ENCODE assay signal across 8 cellular contexts in the genomic region with DNA sequence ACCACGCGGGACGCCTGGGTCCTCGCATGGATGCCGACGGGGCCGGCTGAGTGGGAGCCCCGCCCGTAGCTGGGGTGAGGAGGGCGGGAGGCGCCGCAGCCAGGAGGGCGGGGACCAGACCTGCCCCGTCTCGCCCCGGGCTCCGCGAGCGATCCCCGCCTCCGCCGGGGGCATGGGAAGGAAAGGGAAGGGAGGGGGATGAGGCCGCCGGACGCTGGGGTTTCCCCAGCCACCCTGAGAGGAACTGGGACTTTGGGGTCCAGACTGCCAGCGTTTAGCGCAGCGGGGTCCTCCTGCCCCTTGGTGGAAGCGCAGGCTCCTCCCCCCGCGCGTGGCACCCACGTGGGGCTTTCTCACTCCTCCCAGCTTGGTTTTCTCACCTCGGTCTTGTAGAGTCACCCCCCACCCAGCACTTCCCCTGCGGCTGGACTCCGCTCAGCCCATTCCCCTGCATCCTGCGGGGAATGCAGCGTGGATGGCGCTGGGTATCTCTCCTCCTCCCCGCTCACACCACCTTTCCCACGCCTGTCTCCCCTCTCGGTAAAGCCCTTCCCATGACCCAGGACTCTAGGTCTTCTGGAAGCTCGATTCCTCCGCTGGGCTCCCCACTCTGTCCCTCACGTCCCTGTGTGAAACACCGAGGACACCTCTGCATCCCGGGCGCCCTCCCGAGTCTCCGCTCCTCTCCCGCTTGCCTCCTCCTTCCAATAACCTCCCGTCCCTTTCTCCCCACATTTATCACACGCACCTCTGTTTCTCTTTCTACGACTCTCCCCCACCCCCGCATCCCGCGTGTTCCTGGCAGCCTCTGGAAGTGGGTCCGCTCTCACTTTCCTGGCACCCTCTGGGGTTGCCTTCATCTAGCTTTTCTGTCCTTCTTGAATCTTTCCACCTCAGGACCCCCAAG. TPM values are rescaled to one million over a fixed set of nuclear protein-coding genes. Genes with fewer than 3 reads are reported as not detected.
DNase-seq lines count a peak whose midpoint lies in the region; ATAC-seq, FAIRE-seq and TF ChIP-seq lines count a peak whose summit lies in the region.

No MANE protein-coding gene starts in this region.

- H3K27ac Mint-ChIP-seq in central memory CD8-positive, alpha-beta T cell (ENCODE audit: low read depth) = peak overlapping the region; percentile 97

- H3K9me3 Mint-ChIP-seq in central memory CD8-positive, alpha-beta T cell = no peaks in the 10 kb centered on the region

- H3K9me3 ChIP-seq in BLaER1 (no peaks in the 10 kb centered on the region), HepG2 (ENCODE audit: low read length) (no peaks in the 10 kb centered on the region)

- no peaks in the 10 kb centered on the region for H3K27me3 Mint-ChIP-seq in central memory CD8-positive, alpha-beta T cell

- H3K9ac ChIP-seq in BLaER1 (peak overlapping the region; percentile 84), HepG2 (ENCODE audit: insufficient read depth, low read depth, low read length) (peak overlapping the region; percentile 82)

- 7% methylated on average over 38 of the region's 58 CpGs for WGBS in HepG2 (ENCODE audit: low lambda C conversion rate)

- TSS peak; percentile 36 for BruUV-seq in HepG2 (replicated peaks; lab: Mats Ljungman, UMichigan)

- TF ChIP-seq EP300 in Ishikawa (IDR thresholded peaks at IDR 0.05; ENCODE audit: borderline replicate concordance) (no peak; the same call in 1 of the 2 replicates), HepG2 (IDR thresholded peaks at IDR 0.05; ENCODE audit: low read depth in 2 of 2, low read length in 2 of 2) (no peak), HepG2 (CRISPR knock-in tag; IDR thresholded peaks at IDR 0.05; ENCODE audit: borderline replicate concordance) (no peak)

- POLR2A ChIA-PET in HepG2 (lab: Yijun Ruan, JAX) = interaction anchor here (1.0 to 3.1 kb wide), 11 partner anchors 12 to 125 kb away, joined by 3 to 73 read pairs (median 8); a partner anchor contains a TSS

- peak overlapping the region; percentile 96 for H3K4me3 Mint-ChIP-seq in central memory CD8-positive, alpha-beta T cell

- DNase-seq in activated CD4-positive, CD25-positive, alpha-beta regulatory T cell treated with anti-CD3 and anti-CD28 coated beads, Interleukin-2, amount 50 U/mL, for 72 hours = peak; percentile 82
- peak; percentile 81 to 92 for DNase-seq in central memory CD8-positive, alpha-beta T cell (ENCODE audit: low spot score in 2 of 2)
- DNase-seq in HepG2 (ENCODE audit: low spot score) (no peak), NCI-H1092 (lab: John Stamatoyannopoulos, UW) (no peak)
- peak; percentile 74 to 87 for DNase-seq in stimulated activated CD4-positive, alpha-beta T cell treated with anti-CD3 and anti-CD28 coated beads, Interleukin-4, amount 100 ng/mL, for 4 hours

- H3K4me1 ChIP-seq in BLaER1 (peaks cover 67% of the 10 kb centered on the region), HepG2 (ENCODE audit: insufficient read depth, low read length) (peaks cover 32% of the 10 kb centered on the region)

- H3K36me3 ChIP-seq in BLaER1 (peaks cover 18% of the 10 kb centered on the region), HepG2 (replicated peaks in 1 of 2; ENCODE audit: control insufficient read depth in 1 of 2, insufficient read depth in 2 of 2, low read length in 2 of 2) (peaks cover 6 to 11% of the 10 kb centered on the region in 2 experiments; a peak in 2 of 5 replicates)

- intact Hi-C loops in HepG2 (cut with micrococcal nuclease; ENCODE audit: unreplicated experiment) = loop anchor here (1.0 to 2.0 kb wide), 2 partner anchors 10 to 27 kb away; no protein-coding TSS in a partner anchor

- CTCF ChIA-PET in HepG2 (lab: Yijun Ruan, JAX; ENCODE audit: low intra/inter-chr PET ratio, low total read pairs) = interaction anchor here (1.4 kb wide), 1 partner anchor 43 kb away, joined by 6 read pairs; no protein-coding TSS in a partner anchor

- ATAC-seq in GM19372 (IDR thresholded peaks at IDR 0.05; ENCODE audit: low read depth, unreplicated experiment) (peak; percentile 29), HepG2 (peak; percentile 11; the same call in 2 of the 3 replicates)
- peak; percentile 59 for ATAC-seq in central memory CD8-positive, alpha-beta T cell (replicated peaks; ENCODE audit: extremely low read depth, poor library complexity, severe bottlenecking)

- no peak for TF ChIP-seq RAD21 in Ishikawa (IDR thresholded peaks at IDR 0.05; ENCODE audit: low read depth)
- TF ChIP-seq RAD21 in HepG2 (CRISPR knock-in tag; IDR thresholded peaks at IDR 0.05) = no peak

- H3K79me2 ChIP-seq in HepG2 (ENCODE audit: insufficient read depth, low read length) = peaks cover 29% of the 10 kb centered on the region

- no peak for TF ChIP-seq POLR2A in HepG2 (IDR thresholded peaks at IDR 0.05; ENCODE audit: insufficient read depth in 1 of 2, low read depth in 2 of 2, low read length in 2 of 2)

- peaks cover 64% of the 10 kb centered on the region for H3K4me1 Mint-ChIP-seq in central memory CD8-positive, alpha-beta T cell

- H3K4me3 ChIP-seq in BLaER1 (peak overlapping the region; percentile 81), HepG2 (replicated peaks in 1 of 3; ENCODE audit: insufficient read depth in 1 of 3, low read depth in 2 of 3, low read length in 3 of 3) (peak overlapping the region; percentile 90 to 95 (median 95))

- H2AFZ ChIP-seq in HepG2 (ENCODE audit: low read length) = no peak overlapping the region

- peaks cover 71% of the 10 kb centered on the region for H3K36me3 Mint-ChIP-seq in central memory CD8-positive, alpha-beta T cell (ENCODE audit: insufficient read depth)

- H3K27me3 ChIP-seq in BLaER1 = no peaks in the 10 kb centered on the region
- no peaks in the 10 kb centered on the region; a peak in 1 of 5 replicates for H3K27me3 ChIP-seq in HepG2 (ENCODE audit: control insufficient read depth in 1 of 2, insufficient read depth in 2 of 2, low read length in 2 of 2)

- H3K27ac ChIP-seq in BLaER1 (peak overlapping the region; percentile 85), HepG2 (ENCODE audit: extremely low read length, insufficient read depth, low read length) (no peak overlapping the region)

- peaks cover 51% of the 10 kb centered on the region for H4K20me1 ChIP-seq in BLaER1
- H4K20me1 ChIP-seq in HepG2 (ENCODE audit: insufficient read depth, low read length) = peaks cover 12% of the 10 kb centered on the region; the same call in 1 of the 2 replicates

- FAIRE-seq in HepG2 (lab: Jason Lieb, UNC) = no peak

- no peak for TF ChIP-seq CTCF in HepG2 (CRISPR knock-in tag; IDR thresholded peaks at IDR 0.05)

- H3K4me2 ChIP-seq in BLaER1 (peak overlapping the region; percentile 98), HepG2 (ENCODE audit: low read depth, low read length) (peak overlapping the region; percentile 80)

- in situ Hi-C loops in HepG2 (cut with HindIII; ENCODE audit: extremely low pct_ligation_motif_present, low pct_unique_long_range_greater_than_20kb) = loop anchor here (5.0 kb wide), 1 partner anchor 39 kb away; a partner anchor contains a TSS

RNA-seq across cellular contexts. Expression of a gene that starts 2.1 kb away (rescaled TPM):
- 2.7 and 4.1 TPM in 2 replicates for total RNA-seq in HepG2 (2016; rRNA removed; fragmentation: Illumina TruSeq; extraction: Trizol)
- total RNA-seq in HepG2 (2016; cell fraction: cytosol; rRNA removed; fragmentation: Illumina TruSeq; extraction: Trizol; ENCODE audit: low read depth) = 6.2 and 9.0 TPM in 2 replicates
- 2.2 and 3.6 TPM in 2 replicates for total RNA-seq in HepG2 (2016; cell fraction: insoluble cytoplasmic fraction; rRNA removed; fragmentation: Illumina TruSeq; extraction: Trizol)
- 12.7 and 14.7 TPM in 2 replicates for total RNA-seq in HepG2 (2016; cell fraction: membrane; rRNA removed; fragmentation: Illumina TruSeq; extraction: Trizol)
- 3.0 and 7.5 TPM in 2 replicates for total RNA-seq in HepG2 (2016; cell fraction: nucleus; rRNA removed; fragmentation: Illumina TruSeq; extraction: Trizol)
- polyA plus RNA-seq in HepG2 (2011; rRNA removed) = 5.4 and 6.2 TPM in 2 replicates
- polyA plus RNA-seq in HepG2 (2011; cell fraction: cytosol; rRNA removed) = 4.9 and 6.6 TPM in 2 replicates
- 24.0 and 30.3 TPM in 2 replicates for polyA plus RNA-seq in HepG2 (2011; cell fraction: nucleus; rRNA removed)
- 27.5 and 39.6 TPM in 2 replicates for polyA plus RNA-seq in HepG2 (2012)
- 35.9 and 36.5 TPM in 2 replicates for polyA plus RNA-seq in HepG2 (2016; cell fraction: cytosol; fragmentation: Illumina TruSeq; extraction: Trizol; ENCODE audit: low read depth)
- polyA plus RNA-seq in HepG2 (2016; cell fraction: insoluble cytoplasmic fraction; fragmentation: Illumina TruSeq; extraction: Trizol; ENCODE audit: low read depth) = 13.3 and 16.4 TPM in 2 replicates
- 49.5 and 52.5 TPM in 2 replicates for polyA plus RNA-seq in HepG2 (2016; cell fraction: membrane; fragmentation: Illumina TruSeq; extraction: Trizol; ENCODE audit: low read depth)
- 30.3 and 32.9 TPM in 2 replicates for polyA plus RNA-seq in HepG2 (2016; cell fraction: nucleus; fragmentation: Illumina TruSeq; extraction: Trizol; ENCODE audit: insufficient read depth, low read depth)
- polyA minus RNA-seq in HepG2 (2011; rRNA and poly(A)+ RNA removed; ENCODE audit: low replicate concordance) = 5.5 and 10.7 TPM in 2 replicates
- 17.6 and 20.2 TPM in 2 replicates for polyA minus RNA-seq in HepG2 (2011; cell fraction: cytosol; rRNA and poly(A)+ RNA removed)
- 6.1 and 7.5 TPM in 2 replicates for polyA minus RNA-seq in HepG2 (2011; cell fraction: nucleus; rRNA and poly(A)+ RNA removed)

RNA-seq across cellular contexts. Expression of a gene that starts 12.4 kb away (rescaled TPM):
- 4.4 and 5.3 TPM in 2 replicates for total RNA-seq in HepG2 (2016; rRNA removed; fragmentation: Illumina TruSeq; extraction: Trizol)
- total RNA-seq in HepG2 (2016; cell fraction: cytosol; rRNA removed; fragmentation: Illumina TruSeq; extraction: Trizol; ENCODE audit: low read depth) = 1.6 and 2.5 TPM in 2 replicates
- 4.5 and 4.8 TPM in 2 replicates for total RNA-seq in HepG2 (2016; cell fraction: insoluble cytoplasmic fraction; rRNA removed; fragmentation: Illumina TruSeq; extraction: Trizol)
- total RNA-seq in HepG2 (2016; cell fraction: membrane; rRNA removed; fragmentation: Illumina TruSeq; extraction: Trizol) = 3.0 and 4.0 TPM in 2 replicates
- 2.3 and 2.6 TPM in 2 replicates for total RNA-seq in HepG2 (2016; cell fraction: nucleus; rRNA removed; fragmentation: Illumina TruSeq; extraction: Trizol)
- 2.9 and 3.1 TPM in 2 replicates for polyA plus RNA-seq in HepG2 (2011; rRNA removed)
- polyA plus RNA-seq in HepG2 (2011; cell fraction: cytosol; rRNA removed) = 2.1 and 3.5 TPM in 2 replicates
- polyA plus RNA-seq in HepG2 (2011; cell fraction: nucleus; rRNA removed) = 2.3 and 2.4 TPM in 2 replicates
- 1.1 and 1.5 TPM in 2 replicates for polyA plus RNA-seq in HepG2 (2012)
- polyA plus RNA-seq in HepG2 (2016; cell fraction: cytosol; fragmentation: Illumina TruSeq; extraction: Trizol; ENCODE audit: low read depth) = 1.9 TPM in 2 replicates
- 3.4 and 4.7 TPM in 2 replicates for polyA plus RNA-seq in HepG2 (2016; cell fraction: insoluble cytoplasmic fraction; fragmentation: Illumina TruSeq; extraction: Trizol; ENCODE audit: low read depth)
- 2.7 and 3.1 TPM in 2 replicates for polyA plus RNA-seq in HepG2 (2016; cell fraction: membrane; fragmentation: Illumina TruSeq; extraction: Trizol; ENCODE audit: low read depth)
- 3.4 and 5.8 TPM in 2 replicates for polyA plus RNA-seq in HepG2 (2016; cell fraction: nucleus; fragmentation: Illumina TruSeq; extraction: Trizol; ENCODE audit: insufficient read depth, low read depth)
- polyA minus RNA-seq in HepG2 (2011; rRNA and poly(A)+ RNA removed; ENCODE audit: low replicate concordance) = 2.0 and 4.3 TPM in 2 replicates
- polyA minus RNA-seq in HepG2 (2011; cell fraction: cytosol; rRNA and poly(A)+ RNA removed) = 1.2 and 1.5 TPM in 2 replicates
- polyA minus RNA-seq in HepG2 (2011; cell fraction: nucleus; rRNA and poly(A)+ RNA removed) = 0.90 and 2.5 TPM in 2 replicates

RNA-seq across cellular contexts. Expression of a gene that starts 24.7 kb away (rescaled TPM):
- total RNA-seq in HepG2 (2016; rRNA removed; fragmentation: Illumina TruSeq; extraction: Trizol) = 6.3 and 8.4 TPM in 2 replicates
- 4.9 and 6.5 TPM in 2 replicates for total RNA-seq in HepG2 (2016; cell fraction: cytosol; rRNA removed; fragmentation: Illumina TruSeq; extraction: Trizol; ENCODE audit: low read depth)
- total RNA-seq in HepG2 (2016; cell fraction: insoluble cytoplasmic fraction; rRNA removed; fragmentation: Illumina TruSeq; extraction: Trizol) = 6.2 and 7.3 TPM in 2 replicates
- total RNA-seq in HepG2 (2016; cell fraction: membrane; rRNA removed; fragmentation: Illumina TruSeq; extraction: Trizol) = 3.9 and 4.6 TPM in 2 replicates
- 3.4 and 6.0 TPM in 2 replicates for total RNA-seq in HepG2 (2016; cell fraction: nucleus; rRNA removed; fragmentation: Illumina TruSeq; extraction: Trizol)
- 10.3 and 11.2 TPM in 2 replicates for polyA plus RNA-seq in HepG2 (2011; rRNA removed)
- polyA plus RNA-seq in HepG2 (2011; cell fraction: cytosol; rRNA removed) = 8.3 and 10.4 TPM in 2 replicates
- polyA plus RNA-seq in HepG2 (2011; cell fraction: nucleus; rRNA removed) = 23.1 and 25.5 TPM in 2 replicates
- 7.9 and 10.2 TPM in 2 replicates for polyA plus RNA-seq in HepG2 (2012)
- 4.9 and 5.8 TPM in 2 replicates for polyA plus RNA-seq in HepG2 (2016; cell fraction: cytosol; fragmentation: Illumina TruSeq; extraction: Trizol; ENCODE audit: low read depth)
- polyA plus RNA-seq in HepG2 (2016; cell fraction: insoluble cytoplasmic fraction; fragmentation: Illumina TruSeq; extraction: Trizol; ENCODE audit: low read depth) = 5.7 and 7.2 TPM in 2 replicates
- 4.2 and 4.9 TPM in 2 replicates for polyA plus RNA-seq in HepG2 (2016; cell fraction: membrane; fragmentation: Illumina TruSeq; extraction: Trizol; ENCODE audit: low read depth)
- 9.5 and 11.5 TPM in 2 replicates for polyA plus RNA-seq in HepG2 (2016; cell fraction: nucleus; fragmentation: Illumina TruSeq; extraction: Trizol; ENCODE audit: insufficient read depth, low read depth)
- 2.0 and 33.3 TPM in 2 replicates for polyA minus RNA-seq in HepG2 (2011; rRNA and poly(A)+ RNA removed; ENCODE audit: low replicate concordance)
- polyA minus RNA-seq in HepG2 (2011; cell fraction: cytosol; rRNA and poly(A)+ RNA removed) = 4.9 and 7.2 TPM in 2 replicates
- polyA minus RNA-seq in HepG2 (2011; cell fraction: nucleus; rRNA and poly(A)+ RNA removed) = 12.7 and 17.7 TPM in 2 replicates

RNA-seq across cellular contexts. Expression of a gene that starts 41.6 kb away (rescaled TPM):
- total RNA-seq in HepG2 (2016; rRNA removed; fragmentation: Illumina TruSeq; extraction: Trizol) = 7.1 and 7.3 TPM in 2 replicates
- 1.5 and 3.3 TPM in 2 replicates for total RNA-seq in HepG2 (2016; cell fraction: cytosol; rRNA removed; fragmentation: Illumina TruSeq; extraction: Trizol; ENCODE audit: low read depth)
- total RNA-seq in HepG2 (2016; cell fraction: insoluble cytoplasmic fraction; rRNA removed; fragmentation: Illumina TruSeq; extraction: Trizol) = 6.7 and 7.8 TPM in 2 replicates
- 4.3 and 5.8 TPM in 2 replicates for total RNA-seq in HepG2 (2016; cell fraction: membrane; rRNA removed; fragmentation: Illumina TruSeq; extraction: Trizol)
- total RNA-seq in HepG2 (2016; cell fraction: nucleus; rRNA removed; fragmentation: Illumina TruSeq; extraction: Trizol) = 5.8 and 7.6 TPM in 2 replicates
- 6.2 and 7.2 TPM in 2 replicates for polyA plus RNA-seq in HepG2 (2011; rRNA removed)
- 6.6 and 7.0 TPM in 2 replicates for polyA plus RNA-seq in HepG2 (2011; cell fraction: cytosol; rRNA removed)
- polyA plus RNA-seq in HepG2 (2011; cell fraction: nucleus; rRNA removed) = 10.5 and 12.4 TPM in 2 replicates
- 8.9 and 9.4 TPM in 2 replicates for polyA plus RNA-seq in HepG2 (2012)
- polyA plus RNA-seq in HepG2 (2016; cell fraction: cytosol; fragmentation: Illumina TruSeq; extraction: Trizol; ENCODE audit: low read depth) = 1.4 and 1.9 TPM in 2 replicates
- polyA plus RNA-seq in HepG2 (2016; cell fraction: insoluble cytoplasmic fraction; fragmentation: Illumina TruSeq; extraction: Trizol; ENCODE audit: low read depth) = 10.6 and 15.1 TPM in 2 replicates
- 4.3 and 5.1 TPM in 2 replicates for polyA plus RNA-seq in HepG2 (2016; cell fraction: membrane; fragmentation: Illumina TruSeq; extraction: Trizol; ENCODE audit: low read depth)
- polyA plus RNA-seq in HepG2 (2016; cell fraction: nucleus; fragmentation: Illumina TruSeq; extraction: Trizol; ENCODE audit: insufficient read depth, low read depth) = 16.5 and 17.3 TPM in 2 replicates
- 11.3 and 18.0 TPM in 2 replicates for polyA minus RNA-seq in HepG2 (2011; rRNA and poly(A)+ RNA removed; ENCODE audit: low replicate concordance)
- 3.8 and 5.4 TPM in 2 replicates for polyA minus RNA-seq in HepG2 (2011; cell fraction: cytosol; rRNA and poly(A)+ RNA removed)
- 9.4 and 9.9 TPM in 2 replicates for polyA minus RNA-seq in HepG2 (2011; cell fraction: nucleus; rRNA and poly(A)+ RNA removed)

RNA-seq across cellular contexts. Expression of a gene that starts 45.6 kb away (rescaled TPM):
- 23.6 and 24.1 TPM in 2 replicates for total RNA-seq in HepG2 (2016; rRNA removed; fragmentation: Illumina TruSeq; extraction: Trizol)
- 7.1 TPM in 2 replicates for total RNA-seq in HepG2 (2016; cell fraction: cytosol; rRNA removed; fragmentation: Illumina TruSeq; extraction: Trizol; ENCODE audit: low read depth)
- total RNA-seq in HepG2 (2016; cell fraction: insoluble cytoplasmic fraction; rRNA removed; fragmentation: Illumina TruSeq; extraction: Trizol) = 22.9 and 25.3 TPM in 2 replicates
- total RNA-seq in HepG2 (2016; cell fraction: membrane; rRNA removed; fragmentation: Illumina TruSeq; extraction: Trizol) = 5.9 and 7.1 TPM in 2 replicates
- 11.1 and 12.5 TPM in 2 replicates for total RNA-seq in HepG2 (2016; cell fraction: nucleus; rRNA removed; fragmentation: Illumina TruSeq; extraction: Trizol)
- 26.5 and 31.5 TPM in 2 replicates for polyA plus RNA-seq in HepG2 (2011; rRNA removed)
- 28.1 and 37.8 TPM in 2 replicates for polyA plus RNA-seq in HepG2 (2011; cell fraction: cytosol; rRNA removed)
- polyA plus RNA-seq in HepG2 (2011; cell fraction: nucleus; rRNA removed) = 19.3 and 20.0 TPM in 2 replicates
- 19.0 and 33.9 TPM in 2 replicates for polyA plus RNA-seq in HepG2 (2012)
- 4.5 and 5.0 TPM in 2 replicates for polyA plus RNA-seq in HepG2 (2016; cell fraction: cytosol; fragmentation: Illumina TruSeq; extraction: Trizol; ENCODE audit: low read depth)
- polyA plus RNA-seq in HepG2 (2016; cell fraction: insoluble cytoplasmic fraction; fragmentation: Illumina TruSeq; extraction: Trizol; ENCODE audit: low read depth) = 23.1 and 25.5 TPM in 2 replicates
- polyA plus RNA-seq in HepG2 (2016; cell fraction: membrane; fragmentation: Illumina TruSeq; extraction: Trizol; ENCODE audit: low read depth) = 3.8 and 5.4 TPM in 2 replicates
- polyA plus RNA-seq in HepG2 (2016; cell fraction: nucleus; fragmentation: Illumina TruSeq; extraction: Trizol; ENCODE audit: insufficient read depth, low read depth) = 17.4 and 17.8 TPM in 2 replicates
- 18.9 and 21.9 TPM in 2 replicates for polyA minus RNA-seq in HepG2 (2011; rRNA and poly(A)+ RNA removed; ENCODE audit: low replicate concordance)
- 11.7 and 13.1 TPM in 2 replicates for polyA minus RNA-seq in HepG2 (2011; cell fraction: cytosol; rRNA and poly(A)+ RNA removed)
- polyA minus RNA-seq in HepG2 (2011; cell fraction: nucleus; rRNA and poly(A)+ RNA removed) = 7.5 and 9.0 TPM in 2 replicates

Comparison
In these comparisons a context has a peak if more than half of its experiments do, and no peak if none do; other contexts are left out.
1. DNase-seq: peak in activated CD4-positive, CD25-positive, alpha-beta regulatory T cell treated with anti-CD3 and anti-CD28 coated beads, Interleukin-2, amount 50 U/mL, for 72 hours (single experiment), central memory CD8-positive, alpha-beta T cell (2 of 2) and stimulated activated CD4-positive, alpha-beta T cell treated with anti-CD3 and anti-CD28 coated beads, Interleukin-4, amount 100 ng/mL, for 4 hours (2 of 2); none in HepG2 (single experiment) and NCI-H1092 (single experiment).
2. Peak in every context shown above with its lines, with median percentiles within 50 percentile points of each other: ATAC-seq.